ENCODE assay signal across 9 cellular contexts in the genomic region with DNA sequence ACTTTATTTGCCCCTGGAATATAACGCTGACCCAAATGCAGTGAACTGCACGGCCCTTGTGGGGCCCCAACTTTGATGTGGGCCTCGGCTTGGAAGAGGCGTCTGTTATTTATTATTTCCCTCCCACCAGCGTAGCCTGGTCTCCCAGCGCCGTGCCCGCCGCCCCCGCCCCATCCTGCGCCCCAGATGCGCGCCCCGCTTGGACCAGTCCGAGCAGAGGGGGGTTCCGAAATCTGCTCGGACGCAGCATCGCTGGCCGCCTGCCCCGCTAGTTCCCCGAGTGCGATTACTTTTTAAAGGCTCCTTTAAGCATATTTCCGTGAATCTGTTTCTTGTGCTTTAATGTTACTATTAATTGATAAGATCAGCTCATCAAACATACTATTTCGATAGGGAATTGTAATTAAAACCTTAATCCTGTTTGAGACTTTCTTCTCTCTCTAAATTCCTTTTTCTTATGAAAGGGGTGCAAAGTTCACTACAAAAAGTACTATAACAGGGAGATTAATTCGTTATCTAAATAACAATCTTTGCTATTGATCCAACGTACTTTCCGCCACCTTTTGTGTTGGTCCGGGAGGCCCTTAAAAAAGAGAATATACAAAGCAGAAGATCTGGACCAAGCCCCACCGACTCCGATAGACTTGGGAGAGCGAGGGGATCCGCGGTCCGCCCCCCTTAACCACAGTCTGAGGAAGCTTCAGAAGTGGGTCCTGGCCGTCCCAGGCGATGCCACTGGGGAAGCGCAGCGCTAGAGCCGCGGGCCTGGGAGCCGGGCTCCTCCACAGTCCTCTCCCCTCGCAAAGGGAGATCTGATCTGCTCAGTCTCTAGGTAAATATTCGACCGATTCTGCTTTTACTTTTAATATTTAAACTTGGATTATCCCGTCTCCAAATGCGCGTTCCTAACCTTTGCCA. TPM values are rescaled to one million over a fixed set of nuclear protein-coding genes. Genes with fewer than 3 reads are reported as not detected.
DNase-seq lines count a peak whose midpoint lies in the region; ATAC-seq and TF ChIP-seq lines count a peak whose summit lies in the region.
"Had no signal": no experiment of that assay in that cellular context is flagged by ENCODE, and none has a peak within 500 bp of the region (broad histone marks: within the 10 kb centered on the region; RNA-seq: fewer than 3 reads in every experiment).

No MANE protein-coding gene starts in this region.

- ATAC-seq in CD4-positive, CD25-positive, alpha-beta regulatory T cell (ENCODE audit: low read depth in 2 of 2), result no peak
- no peak for ATAC-seq in GM19023 (IDR thresholded peaks at IDR 0.05; ENCODE audit: unreplicated experiment)
- ATAC-seq in HG02852 (IDR thresholded peaks at IDR 0.05; ENCODE audit: unreplicated experiment), result no peak
- no peak for ATAC-seq in GM18502 (IDR thresholded peaks at IDR 0.05; ENCODE audit: poor library complexity, unreplicated experiment)

- TF ChIP-seq CTCF in nephron (IDR thresholded peaks at IDR 0.05; ENCODE audit: unreplicated experiment in 3 of 3), result no peak

- no peak overlapping the region for H3K27ac ChIP-seq in CD4-positive, CD25-positive, alpha-beta regulatory T cell (ENCODE audit: insufficient read depth, low read length, poor library complexity, severe bottlenecking)
- H3K27ac ChIP-seq in HUES6 (ENCODE audit: low read depth, low read length), result no peak overlapping the region
- peak overlapping the region; percentile 85 for H3K27ac ChIP-seq in caudate nucleus (ENCODE audit: low read depth, low read length)
- H3K27ac ChIP-seq: VCaP had no signal

- H3K4me1 Mint-ChIP-seq in CD4-positive, CD25-positive, alpha-beta regulatory T cell, result peaks cover 0 to 40% (median 19%) of the 10 kb centered on the region in 4 donors
- peaks cover 13% of the 10 kb centered on the region for H3K4me1 Mint-ChIP-seq in nephron

- H3K9me3 Mint-ChIP-seq in CD4-positive, CD25-positive, alpha-beta regulatory T cell, result peaks cover 0 to 2% (median 0%) of the 10 kb centered on the region in 7 donors
- peaks cover 4% of the 10 kb centered on the region for H3K9me3 Mint-ChIP-seq in nephron

- no peak overlapping the region for H3K9ac ChIP-seq in HUES6 (ENCODE audit: low read length)

- peaks cover 9% of the 10 kb centered on the region for H3K36me3 Mint-ChIP-seq in CD4-positive, CD25-positive, alpha-beta regulatory T cell
- no peaks in the 10 kb centered on the region for H3K36me3 Mint-ChIP-seq in nephron (ENCODE audit: low read depth)

- H3K27ac Mint-ChIP-seq in CD4-positive, CD25-positive, alpha-beta regulatory T cell, result peak overlapping the region in 1 of 3 donors; percentile 66
- H3K27ac Mint-ChIP-seq in nephron, result no peak overlapping the region

- peaks cover 26% of the 10 kb centered on the region for H3K4me1 ChIP-seq in CD4-positive, CD25-positive, alpha-beta regulatory T cell (ENCODE audit: control insufficient read depth, insufficient read depth, low read length, poor library complexity, severe bottlenecking)
- peaks cover 17% of the 10 kb centered on the region for H3K4me1 ChIP-seq in HUES6 (ENCODE audit: control insufficient read depth, insufficient read depth, low read length)

- H3K4me3 ChIP-seq in CD4-positive, CD25-positive, alpha-beta regulatory T cell (ENCODE audit: low read depth, low read length), result no peak overlapping the region
- H3K4me3 ChIP-seq in HUES6 (ENCODE audit: low read depth, low read length), result peak overlapping the region; percentile 56

- H3K36me3 ChIP-seq in CD4-positive, CD25-positive, alpha-beta regulatory T cell (ENCODE audit: control insufficient read depth, insufficient read depth, low read length), result no peaks in the 10 kb centered on the region
- no peaks in the 10 kb centered on the region for H3K36me3 ChIP-seq in HUES6 (ENCODE audit: control insufficient read depth, insufficient read depth, low read length)

- no peak for DNase-seq in CD4-positive, CD25-positive, alpha-beta regulatory T cell
- DNase-seq in caudate nucleus (lab: John Stamatoyannopoulos, UW) (peak in 10 of 61 donors; percentile 8 to 70 (median 38)), NCI-H774 (lab: John Stamatoyannopoulos, UW) (no peak)

- peaks cover 63% of the 10 kb centered on the region for H3K27me3 ChIP-seq in CD4-positive, CD25-positive, alpha-beta regulatory T cell (ENCODE audit: control insufficient read depth, insufficient read depth, low read length)
- H3K27me3 ChIP-seq in HUES6 (ENCODE audit: control insufficient read depth, insufficient read depth, low read length), result peaks cover 100% of the 10 kb centered on the region

- H3K27me3 Mint-ChIP-seq in CD4-positive, CD25-positive, alpha-beta regulatory T cell, result peaks cover 90% of the 10 kb centered on the region
- peaks cover 97% of the 10 kb centered on the region for H3K27me3 Mint-ChIP-seq in nephron (ENCODE audit: low read depth)

- peak overlapping the region; percentile 1 to 59 (median 30) for H3K4me3 Mint-ChIP-seq in CD4-positive, CD25-positive, alpha-beta regulatory T cell
- peak overlapping the region; percentile 38 to 76 (median 72) for H3K4me3 Mint-ChIP-seq in nephron

- no peaks in the 10 kb centered on the region for H3K9me3 ChIP-seq in CD4-positive, CD25-positive, alpha-beta regulatory T cell (ENCODE audit: control insufficient read depth in 2 of 2, low read length in 2 of 2)
- no peaks in the 10 kb centered on the region for H3K9me3 ChIP-seq in HUES6 (ENCODE audit: control insufficient read depth, insufficient read depth, low read depth, low read length)

RNA-seq across cellular contexts. Expression of a gene that starts 10.1 kb away (rescaled TPM):
- total RNA-seq in CD4-positive, CD25-positive, alpha-beta regulatory T cell, result not detected
- not detected for polyA plus RNA-seq in CD4-positive, CD25-positive, alpha-beta regulatory T cell
